8 cellular contexts compared by ENCODE assay signal in genomic region chr16:19521471-19522368, GRCh38. TPM values are rescaled to one million over a fixed set of nuclear protein-coding genes. Genes with fewer than 3 reads are reported as not detected.
DNase-seq lines count a peak whose midpoint lies in the region; ATAC-seq, FAIRE-seq and TF ChIP-seq lines count a peak whose summit lies in the region.

A gene with protein sequence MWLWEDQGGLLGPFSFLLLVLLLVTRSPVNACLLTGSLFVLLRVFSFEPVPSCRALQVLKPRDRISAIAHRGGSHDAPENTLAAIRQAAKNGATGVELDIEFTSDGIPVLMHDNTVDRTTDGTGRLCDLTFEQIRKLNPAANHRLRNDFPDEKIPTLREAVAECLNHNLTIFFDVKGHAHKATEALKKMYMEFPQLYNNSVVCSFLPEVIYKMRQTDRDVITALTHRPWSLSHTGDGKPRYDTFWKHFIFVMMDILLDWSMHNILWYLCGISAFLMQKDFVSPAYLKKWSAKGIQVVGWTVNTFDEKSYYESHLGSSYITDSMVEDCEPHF (minus strand): TSS chr16:19522098. CDS start chr16:19521964, 134 bp downstream.

- no peaks in the 10 kb centered on the region for H3K9me3 ChIP-seq in kidney (ENCODE audit: control insufficient read depth in 1 of 2, low read length in 2 of 2)

- H3K4me3 ChIP-seq in kidney (ENCODE audit: low read length in 2 of 2) = peak within 1 kb of the TSS; percentile 74 to 84

- peak; percentile 78 for ATAC-seq in GM19025 (IDR thresholded peaks at IDR 0.05; ENCODE audit: low read depth, unreplicated experiment)
- ATAC-seq in HG03342 (IDR thresholded peaks at IDR 0.05; ENCODE audit: unreplicated experiment) = peak; percentile 74

- H3K9ac ChIP-seq in kidney (ENCODE audit: low read length in 2 of 2) = peak within 1 kb of the TSS; percentile 72 to 87

- peak within 1 kb of the TSS; percentile 74 to 89 for H3K27ac ChIP-seq in kidney (ENCODE audit: low read depth in 2 of 2, low read length in 2 of 2)

- FAIRE-seq in kidney (lab: Jason Lieb, UNC) = peak; percentile 30

- H3K4me1 ChIP-seq in kidney (ENCODE audit: control insufficient read depth in 1 of 2, insufficient read depth in 1 of 2, low read depth in 1 of 2, low read length in 2 of 2) = peaks cover 8 to 13% of the 10 kb centered on the region in 2 donors

- peaks cover 0 to 5% of the 10 kb centered on the region in 2 donors for H3K36me3 ChIP-seq in kidney (ENCODE audit: control insufficient read depth in 1 of 2, insufficient read depth in 2 of 2, low read length in 2 of 2)

- DNase-seq in AG20443 (ENCODE audit: low spot score) (peak; percentile 97), NCI-H345 treated with DMSO at 0.1 percent for 48 hours (lab: John Stamatoyannopoulos, UW; ENCODE audit: unreplicated experiment) (peak; percentile 93), cerebellar nuclear complex (lab: John Stamatoyannopoulos, UW) (peak; percentile 54 to 88), kidney (peak; percentile 98)
- peak; percentile 93 for DNase-seq in activated CD4-positive, CD25-positive, alpha-beta regulatory T cell treated with anti-CD3 and anti-CD28 coated beads, Interleukin-2, amount 50 U/mL, for 72 hours
- DNase-seq in stimulated activated CD4-positive, alpha-beta T cell treated with anti-CD3 and anti-CD28 coated beads, Interleukin-15, amount 100 ng/mL, for 24 hours = peak; percentile 97

- intact Hi-C loops in kidney (cut with DNase I) = no loop called here

- peak; percentile 35 for TF ChIP-seq CTCF in kidney (IDR thresholded peaks at IDR 0.05; ENCODE audit: borderline replicate concordance, extremely low read depth, insufficient read depth)

RNA-seq across cellular contexts. Expression of the gene that starts here (rescaled TPM):
- total RNA-seq in kidney = 48.2 TPM
- 54.7 TPM for polyA plus RNA-seq in kidney (ENCODE audit: insufficient read depth, low read depth, low replicate concordance)

Comparison
In these comparisons a context has a peak if more than half of its experiments do, and no peak if none do; other contexts are left out.
1. Peak in every context shown above with its lines: DNase-seq, ATAC-seq, H3K4me3 ChIP-seq and H3K27ac ChIP-seq.